1 cellular context compared by ENCODE assay signal in the genomic region with DNA sequence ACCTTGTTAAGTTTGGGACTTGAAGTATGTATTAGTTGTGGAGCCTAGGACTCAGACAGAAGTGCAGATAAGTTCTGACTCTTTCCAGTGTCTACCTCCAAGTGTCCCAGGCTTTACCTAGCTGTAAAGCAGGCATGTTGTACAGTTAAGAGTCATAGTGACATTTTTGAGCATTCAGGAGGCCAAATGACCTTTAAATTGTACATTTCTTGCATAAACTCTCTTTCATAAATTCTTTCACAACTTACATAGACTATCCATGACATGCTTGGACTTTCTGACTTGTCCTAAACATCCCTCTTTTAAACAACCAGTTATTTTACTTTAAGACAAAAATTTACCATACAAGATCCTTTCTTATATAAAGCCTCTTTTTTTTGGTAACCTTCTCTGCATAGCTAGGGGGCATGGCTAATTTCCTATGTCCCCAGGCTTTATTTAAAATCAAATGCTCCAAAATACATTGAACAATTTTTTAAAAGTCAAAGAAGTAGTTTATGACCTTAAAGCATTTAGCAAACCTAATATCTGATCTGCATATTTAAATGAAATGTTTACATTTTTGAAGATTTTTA.
TF ChIP-seq lines count a peak whose summit lies in the region.

No MANE protein-coding gene starts in this region.

TF ChIP-seq in HEK293, 187 proteins besides CTCF, POLR2A, EP300 and RAD21 (continued from another document):
- TF ChIP-seq, protein P1, sequence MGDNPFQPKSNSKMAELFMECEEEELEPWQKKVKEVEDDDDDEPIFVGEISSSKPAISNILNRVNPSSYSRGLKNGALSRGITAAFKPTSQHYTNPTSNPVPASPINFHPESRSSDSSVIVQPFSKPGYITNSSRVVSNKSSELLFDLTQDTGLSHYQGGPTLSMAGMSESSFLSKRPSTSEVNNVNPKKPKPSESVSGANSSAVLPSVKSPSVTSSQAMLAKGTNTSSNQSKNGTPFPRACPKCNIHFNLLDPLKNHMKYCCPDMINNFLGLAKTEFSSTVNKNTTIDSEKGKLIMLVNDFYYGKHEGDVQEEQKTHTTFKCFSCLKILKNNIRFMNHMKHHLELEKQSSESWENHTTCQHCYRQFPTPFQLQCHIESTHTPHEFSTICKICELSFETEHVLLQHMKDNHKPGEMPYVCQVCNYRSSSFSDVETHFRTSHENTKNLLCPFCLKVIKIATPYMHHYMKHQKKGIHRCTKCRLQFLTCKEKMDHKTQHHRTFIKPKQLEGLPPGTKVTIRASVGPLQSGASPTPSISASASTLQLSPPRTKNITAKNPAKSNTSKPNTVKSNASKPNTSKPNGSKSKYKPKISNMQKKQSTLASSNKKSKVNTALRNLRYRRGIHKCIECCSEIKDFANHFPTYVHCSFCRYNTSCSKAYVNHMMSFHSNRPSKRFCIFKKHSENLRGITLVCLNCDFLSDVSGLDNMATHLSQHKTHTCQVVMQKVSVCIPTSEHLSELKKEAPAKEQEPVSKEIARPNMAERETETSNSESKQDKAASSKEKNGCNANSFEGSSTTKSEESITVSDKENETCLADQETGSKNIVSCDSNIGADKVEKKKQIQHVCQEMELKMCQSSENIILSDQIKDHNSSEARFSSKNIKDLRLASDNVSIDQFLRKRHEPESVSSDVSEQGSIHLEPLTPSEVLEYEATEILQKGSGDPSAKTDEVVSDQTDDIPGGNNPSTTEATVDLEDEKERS (tag by site-specific recombination; IDR thresholded peaks at IDR 0.05) = peak; percentile 43; the same call in 1 of the 2 replicates
- TF ChIP-seq, protein P2, sequence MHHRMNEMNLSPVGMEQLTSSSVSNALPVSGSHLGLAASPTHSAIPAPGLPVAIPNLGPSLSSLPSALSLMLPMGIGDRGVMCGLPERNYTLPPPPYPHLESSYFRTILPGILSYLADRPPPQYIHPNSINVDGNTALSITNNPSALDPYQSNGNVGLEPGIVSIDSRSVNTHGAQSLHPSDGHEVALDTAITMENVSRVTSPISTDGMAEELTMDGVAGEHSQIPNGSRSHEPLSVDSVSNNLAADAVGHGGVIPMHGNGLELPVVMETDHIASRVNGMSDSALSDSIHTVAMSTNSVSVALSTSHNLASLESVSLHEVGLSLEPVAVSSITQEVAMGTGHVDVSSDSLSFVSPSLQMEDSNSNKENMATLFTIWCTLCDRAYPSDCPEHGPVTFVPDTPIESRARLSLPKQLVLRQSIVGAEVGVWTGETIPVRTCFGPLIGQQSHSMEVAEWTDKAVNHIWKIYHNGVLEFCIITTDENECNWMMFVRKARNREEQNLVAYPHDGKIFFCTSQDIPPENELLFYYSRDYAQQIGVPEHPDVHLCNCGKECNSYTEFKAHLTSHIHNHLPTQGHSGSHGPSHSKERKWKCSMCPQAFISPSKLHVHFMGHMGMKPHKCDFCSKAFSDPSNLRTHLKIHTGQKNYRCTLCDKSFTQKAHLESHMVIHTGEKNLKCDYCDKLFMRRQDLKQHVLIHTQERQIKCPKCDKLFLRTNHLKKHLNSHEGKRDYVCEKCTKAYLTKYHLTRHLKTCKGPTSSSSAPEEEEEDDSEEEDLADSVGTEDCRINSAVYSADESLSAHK (tag by site-specific recombination; IDR thresholded peaks at IDR 0.05) = no peak
- TF ChIP-seq ZNF747 (tag by site-specific recombination; IDR thresholded peaks at IDR 0.05) (no peak), IKZF3 (tag by site-specific recombination; IDR thresholded peaks at IDR 0.05) (no peak), ZXDB (tag by site-specific recombination; IDR thresholded peaks at IDR 0.05) (no peak), ZNF138 (tag by site-specific recombination; IDR thresholded peaks at IDR 0.05; ENCODE audit: borderline replicate concordance) (no peak), ZNF664 (tag by site-specific recombination; IDR thresholded peaks at IDR 0.05) (no peak)
- TF ChIP-seq, protein P3, sequence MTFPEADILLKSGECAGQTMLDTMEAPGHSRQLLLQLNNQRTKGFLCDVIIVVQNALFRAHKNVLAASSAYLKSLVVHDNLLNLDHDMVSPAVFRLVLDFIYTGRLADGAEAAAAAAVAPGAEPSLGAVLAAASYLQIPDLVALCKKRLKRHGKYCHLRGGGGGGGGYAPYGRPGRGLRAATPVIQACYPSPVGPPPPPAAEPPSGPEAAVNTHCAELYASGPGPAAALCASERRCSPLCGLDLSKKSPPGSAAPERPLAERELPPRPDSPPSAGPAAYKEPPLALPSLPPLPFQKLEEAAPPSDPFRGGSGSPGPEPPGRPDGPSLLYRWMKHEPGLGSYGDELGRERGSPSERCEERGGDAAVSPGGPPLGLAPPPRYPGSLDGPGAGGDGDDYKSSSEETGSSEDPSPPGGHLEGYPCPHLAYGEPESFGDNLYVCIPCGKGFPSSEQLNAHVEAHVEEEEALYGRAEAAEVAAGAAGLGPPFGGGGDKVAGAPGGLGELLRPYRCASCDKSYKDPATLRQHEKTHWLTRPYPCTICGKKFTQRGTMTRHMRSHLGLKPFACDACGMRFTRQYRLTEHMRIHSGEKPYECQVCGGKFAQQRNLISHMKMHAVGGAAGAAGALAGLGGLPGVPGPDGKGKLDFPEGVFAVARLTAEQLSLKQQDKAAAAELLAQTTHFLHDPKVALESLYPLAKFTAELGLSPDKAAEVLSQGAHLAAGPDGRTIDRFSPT (tag by site-specific recombination; IDR thresholded peaks at IDR 0.05) = no peak
- TF ChIP-seq, protein P4, sequence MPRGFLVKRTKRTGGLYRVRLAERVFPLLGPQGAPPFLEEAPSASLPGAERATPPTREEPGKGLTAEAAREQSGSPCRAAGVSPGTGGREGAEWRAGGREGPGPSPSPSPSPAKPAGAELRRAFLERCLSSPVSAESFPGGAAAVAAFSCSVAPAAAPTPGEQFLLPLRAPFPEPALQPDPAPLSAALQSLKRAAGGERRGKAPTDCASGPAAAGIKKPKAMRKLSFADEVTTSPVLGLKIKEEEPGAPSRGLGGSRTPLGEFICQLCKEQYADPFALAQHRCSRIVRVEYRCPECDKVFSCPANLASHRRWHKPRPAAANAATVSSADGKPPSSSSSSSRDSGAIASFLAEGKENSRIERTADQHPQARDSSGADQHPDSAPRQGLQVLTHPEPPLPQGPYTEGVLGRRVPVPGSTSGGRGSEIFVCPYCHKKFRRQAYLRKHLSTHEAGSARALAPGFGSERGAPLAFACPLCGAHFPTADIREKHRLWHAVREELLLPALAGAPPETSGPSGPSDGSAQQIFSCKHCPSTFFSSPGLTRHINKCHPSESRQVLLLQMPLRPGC (tag by site-specific recombination; IDR thresholded peaks at IDR 0.05) = no peak
